ENCODE assay signal across 15 cellular contexts in genomic region chr12:44088647-44089046, GRCh38.
"Had no signal": no experiment of that assay in that cellular context is flagged by ENCODE, and none has a peak within 500 bp of the region (broad histone marks: within the 10 kb centered on the region; RNA-seq: fewer than 3 reads in every experiment).

No MANE protein-coding gene starts in this region.

- ATAC-seq: esophagus mucosa; gastrocnemius medialis; mucosa of descending colon; naive thymus-derived CD8-positive, alpha-beta T cell had no signal

- H3K4me1 ChIP-seq: right atrium auricular region, stomach, transverse colon had no signal

- H3K27me3 ChIP-seq: gastrocnemius medialis, right atrium auricular region, stomach, transverse colon had no signal

- H3K27ac ChIP-seq: coronary artery, gastrocnemius medialis, right atrium auricular region, stomach, thoracic aorta, transverse colon had no signal

- H3K4me3 Mint-ChIP-seq: naive thymus-derived CD8-positive, alpha-beta T cell had no signal

- H3K36me3 ChIP-seq: gastrocnemius medialis, right atrium auricular region, stomach, thoracic aorta, transverse colon had no signal

- H3K27me3 Mint-ChIP-seq: naive thymus-derived CD8-positive, alpha-beta T cell had no signal

- DNase-seq: effector CD4-positive, alpha-beta T cell; gastrocnemius medialis; islet precursor cell; mucosa of descending colon; naive thymus-derived CD8-positive, alpha-beta T cell; small intestine; stimulated activated CD4-positive, alpha-beta T cell treated with anti-CD3 and anti-CD28 coated beads, Interleukin-12 subunit alpha, Interleukin-12 subunit beta, amount 100 ng/mL, for 4 hours; stimulated activated naive CD4-positive, alpha-beta T cell; stomach; substantia nigra; transverse colon had no signal

- H3K4me3 ChIP-seq: coronary artery, gastrocnemius medialis, mucosa of descending colon, right atrium auricular region, stomach, thoracic aorta, transverse colon had no signal

- H3K9me3 ChIP-seq: gastrocnemius medialis, mucosa of descending colon, right atrium auricular region, stomach, thoracic aorta, transverse colon had no signal
